1 cellular context compared by ENCODE assay signal in the genomic region with DNA sequence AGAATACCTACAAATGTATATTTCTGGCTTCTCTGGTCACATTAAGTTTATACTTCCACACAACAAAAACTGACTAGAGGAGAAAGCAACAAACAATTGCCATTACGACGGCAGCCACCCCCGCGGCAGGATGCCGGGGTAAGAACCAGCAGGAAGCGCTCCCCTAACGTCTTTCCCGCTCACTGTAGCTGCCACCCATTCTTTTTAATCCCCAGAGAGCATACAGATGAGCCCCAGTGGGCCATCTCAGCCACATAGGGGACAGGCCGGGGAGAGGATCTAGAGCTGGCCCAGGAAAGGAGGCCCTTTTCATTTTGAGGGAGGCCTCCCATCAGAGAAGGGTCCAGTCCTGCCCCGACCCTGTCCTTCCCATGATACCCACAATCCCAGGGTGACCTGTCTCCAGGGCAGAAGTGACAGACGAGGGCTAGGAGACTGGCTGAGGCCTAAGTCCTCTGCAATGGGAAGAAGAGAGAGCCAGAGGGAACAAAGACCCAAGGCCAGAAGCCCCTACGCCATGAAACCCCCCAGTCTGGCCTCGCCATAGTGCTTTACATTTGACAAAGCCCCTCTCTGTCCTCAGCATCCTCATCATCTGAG.
TF ChIP-seq lines count a peak whose summit lies in the region.

No MANE protein-coding gene starts in this region.

TF ChIP-seq in SK-N-SH treated with all-trans-retinoic acid at 6 μM for 48 hours, 23 proteins besides CTCF, POLR2A, EP300 and RAD21 (continued from another document):
- TF ChIP-seq TSHZ2 (CRISPR knock-in tag; IDR thresholded peaks at IDR 0.05) (no peak), SNAI2 (CRISPR knock-in tag; IDR thresholded peaks at IDR 0.05) (no peak), ZC3H10 (CRISPR knock-in tag; IDR thresholded peaks at IDR 0.05) (no peak), OSR1 (CRISPR knock-in tag; IDR thresholded peaks at IDR 0.05) (no peak), BACH2 (CRISPR knock-in tag; IDR thresholded peaks at IDR 0.05; ENCODE audit: borderline replicate concordance) (no peak), TOX (CRISPR knock-in tag; IDR thresholded peaks at IDR 0.05; ENCODE audit: borderline replicate concordance) (no peak)
- TF ChIP-seq, protein P1, sequence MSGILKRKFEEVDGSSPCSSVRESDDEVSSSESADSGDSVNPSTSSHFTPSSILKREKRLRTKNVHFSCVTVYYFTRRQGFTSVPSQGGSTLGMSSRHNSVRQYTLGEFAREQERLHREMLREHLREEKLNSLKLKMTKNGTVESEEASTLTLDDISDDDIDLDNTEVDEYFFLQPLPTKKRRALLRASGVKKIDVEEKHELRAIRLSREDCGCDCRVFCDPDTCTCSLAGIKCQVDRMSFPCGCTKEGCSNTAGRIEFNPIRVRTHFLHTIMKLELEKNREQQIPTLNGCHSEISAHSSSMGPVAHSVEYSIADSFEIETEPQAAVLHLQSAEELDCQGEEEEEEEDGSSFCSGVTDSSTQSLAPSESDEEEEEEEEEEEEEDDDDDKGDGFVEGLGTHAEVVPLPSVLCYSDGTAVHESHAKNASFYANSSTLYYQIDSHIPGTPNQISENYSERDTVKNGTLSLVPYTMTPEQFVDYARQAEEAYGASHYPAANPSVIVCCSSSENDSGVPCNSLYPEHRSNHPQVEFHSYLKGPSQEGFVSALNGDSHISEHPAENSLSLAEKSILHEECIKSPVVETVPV (CRISPR knock-in tag; IDR thresholded peaks at IDR 0.05): no peak
- TF ChIP-seq, protein P2, sequence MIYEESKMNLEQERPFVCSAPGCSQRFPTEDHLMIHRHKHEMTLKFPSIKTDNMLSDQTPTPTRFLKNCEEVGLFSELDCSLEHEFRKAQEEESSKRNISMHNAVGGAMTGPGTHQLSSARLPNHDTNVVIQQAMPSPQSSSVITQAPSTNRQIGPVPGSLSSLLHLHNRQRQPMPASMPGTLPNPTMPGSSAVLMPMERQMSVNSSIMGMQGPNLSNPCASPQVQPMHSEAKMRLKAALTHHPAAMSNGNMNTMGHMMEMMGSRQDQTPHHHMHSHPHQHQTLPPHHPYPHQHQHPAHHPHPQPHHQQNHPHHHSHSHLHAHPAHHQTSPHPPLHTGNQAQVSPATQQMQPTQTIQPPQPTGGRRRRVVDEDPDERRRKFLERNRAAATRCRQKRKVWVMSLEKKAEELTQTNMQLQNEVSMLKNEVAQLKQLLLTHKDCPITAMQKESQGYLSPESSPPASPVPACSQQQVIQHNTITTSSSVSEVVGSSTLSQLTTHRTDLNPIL (CRISPR knock-in tag; IDR thresholded peaks at IDR 0.05; ENCODE audit: low read depth): no peak
